ENCODE assay signal across 24 cellular contexts in the genomic region with DNA sequence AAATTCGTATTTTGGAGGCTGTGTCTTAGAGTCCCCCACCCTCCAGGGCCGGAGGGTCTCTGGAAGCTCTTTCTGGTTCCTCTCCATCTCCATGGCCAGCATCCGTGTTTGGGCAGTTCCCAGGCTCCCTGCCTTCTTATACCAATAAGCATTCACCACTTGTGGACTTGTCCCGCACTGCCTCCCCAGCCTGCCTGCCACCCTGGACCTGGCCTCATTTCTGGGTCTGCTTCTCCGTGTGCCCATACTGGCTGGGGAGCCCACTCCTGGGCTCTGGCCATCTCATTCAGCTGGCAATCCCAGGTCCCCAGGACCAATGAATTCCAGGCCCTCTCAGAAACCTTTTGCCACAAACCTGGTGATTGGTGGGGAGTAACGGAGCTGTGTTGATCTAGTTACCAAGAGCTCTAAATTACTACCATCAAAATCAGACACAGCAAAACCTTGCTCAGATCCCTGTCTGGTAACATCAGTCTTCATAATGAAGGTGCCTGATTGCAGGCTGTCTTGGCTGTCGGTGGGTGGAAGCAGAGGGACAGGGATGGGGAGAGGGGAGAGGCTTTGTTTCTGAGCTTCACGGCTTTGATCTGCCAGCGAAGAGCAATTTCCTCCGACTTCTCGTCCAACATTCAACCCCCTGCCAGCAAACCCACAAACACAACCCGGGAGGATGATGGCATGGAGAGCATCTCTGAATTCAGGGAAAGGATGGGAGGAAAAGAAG. TPM values are rescaled to one million over a fixed set of nuclear protein-coding genes. Genes with fewer than 3 reads are reported as not detected.
DNase-seq lines count a peak whose midpoint lies in the region; ATAC-seq, FAIRE-seq and TF ChIP-seq lines count a peak whose summit lies in the region.
"Had no signal": no experiment of that assay in that cellular context is flagged by ENCODE, and none has a peak within 500 bp of the region (broad histone marks: within the 10 kb centered on the region; RNA-seq: fewer than 3 reads in every experiment).

No MANE protein-coding gene starts in this region.

- no peaks in the 10 kb centered on the region for H3K9me2 ChIP-seq in OCI-LY7 (ENCODE audit: insufficient read depth, low read length)

- H3K4me2 ChIP-seq in OCI-LY7 (ENCODE audit: low read length): no peak overlapping the region
- no peak overlapping the region for H3K4me2 ChIP-seq in neural progenitor cell

- peak overlapping the region; percentile 57 for H3K4me3 Mint-ChIP-seq in neural progenitor cell
- H3K4me3 Mint-ChIP-seq in endodermal cell: no peak overlapping the region
- no peak overlapping the region for H3K4me3 Mint-ChIP-seq in CD8-positive, alpha-beta T cell

- H3K4me1 Mint-ChIP-seq in neural progenitor cell: peaks cover 11% of the 10 kb centered on the region
- no peaks in the 10 kb centered on the region for H3K4me1 Mint-ChIP-seq in endodermal cell
- H3K4me1 Mint-ChIP-seq in CD8-positive, alpha-beta T cell (ENCODE audit: low read depth): no peaks in the 10 kb centered on the region

- WGBS in endodermal cell (ENCODE audit: insufficient coverage in 1 of 2, insufficient read length in 1 of 2), 2 experiments: 58 to 70% methylated on average over 3 to 9 of the region's 12 CpGs

- H3K27me3 Mint-ChIP-seq in neural progenitor cell (ENCODE audit: insufficient read depth, low read depth): peaks cover 7% of the 10 kb centered on the region
- peaks cover 35% of the 10 kb centered on the region for H3K27me3 Mint-ChIP-seq in endodermal cell (ENCODE audit: insufficient read depth)
- peaks cover 24% of the 10 kb centered on the region for H3K27me3 Mint-ChIP-seq in CD8-positive, alpha-beta T cell (ENCODE audit: low read depth)

- no peak for FAIRE-seq in D721Med (lab: Jason Lieb, UNC)
- FAIRE-seq: GM19239, H54 had no signal

- BruUV-seq in OCI-LY7 (replicated peaks; lab: Mats Ljungman, UMichigan): no TSS peak

- TF ChIP-seq CTCF in D721Med (IDR thresholded peaks at IDR 0.05; ENCODE audit: insufficient read depth, missing control alignments) (peak; percentile 27), OCI-LY7 (conservative IDR thresholded peaks at IDR 0.05; ENCODE audit: low read length) (0 out of 2 replicates have a peak, but pooled peaks have one; percentile 15), neural progenitor cell (IDR thresholded peaks at IDR 0.05) (peak; percentile 18), endodermal cell (conservative IDR thresholded peaks at IDR 0.05) (no peak)
- TF ChIP-seq CTCF in CD8-positive, alpha-beta T cell (IDR thresholded peaks at IDR 0.05): no peak

- H3K9me3 Mint-ChIP-seq in neural progenitor cell (no peaks in the 10 kb centered on the region), endodermal cell (no peaks in the 10 kb centered on the region)
- no peaks in the 10 kb centered on the region for H3K9me3 Mint-ChIP-seq in CD8-positive, alpha-beta T cell

- H3K27ac ChIP-seq in OCI-LY7 (ENCODE audit: low read depth, low read length, poor library complexity, severe bottlenecking) (no peak overlapping the region), neural progenitor cell (no peak overlapping the region), endodermal cell (ENCODE audit: low read depth, low read length) (no peak overlapping the region)
- no peak overlapping the region for H3K27ac ChIP-seq in CD8-positive, alpha-beta T cell (ENCODE audit: low read depth, low read length)
- H3K27ac ChIP-seq: C4-2B, SJSA1 had no signal

- H3K36me3 Mint-ChIP-seq in neural progenitor cell (no peaks in the 10 kb centered on the region), endodermal cell (ENCODE audit: low read depth) (no peaks in the 10 kb centered on the region)
- H3K36me3 Mint-ChIP-seq in CD8-positive, alpha-beta T cell: no peaks in the 10 kb centered on the region

- H3K36me3 ChIP-seq in OCI-LY7 (ENCODE audit: insufficient read depth, low read length) (no peaks in the 10 kb centered on the region), neural progenitor cell (no peaks in the 10 kb centered on the region), endodermal cell (ENCODE audit: control insufficient read depth, insufficient read depth, low read length) (no peaks in the 10 kb centered on the region)
- no peaks in the 10 kb centered on the region for H3K36me3 ChIP-seq in CD8-positive, alpha-beta T cell (ENCODE audit: insufficient read depth, low read length)
- H3K36me3 ChIP-seq: SJSA1 had no signal

- intact Hi-C loops in OCI-LY7 (cut with micrococcal nuclease; ENCODE audit: unreplicated experiment): no loop called here
- intact Hi-C loops in CD8-positive, alpha-beta T cell (cut with DNase I, micrococcal nuclease): no loop called here

- H2AFZ ChIP-seq in OCI-LY7 (ENCODE audit: low read length) (no peak overlapping the region), neural progenitor cell (replicated peaks) (no peak overlapping the region)

- H3K27me3 ChIP-seq in neural progenitor cell: peaks cover 30% of the 10 kb centered on the region
- H3K27me3 ChIP-seq in endodermal cell (ENCODE audit: control insufficient read depth, insufficient read depth, low read length, poor library complexity, severe bottlenecking): peaks cover 17% of the 10 kb centered on the region
- H3K27me3 ChIP-seq in CD8-positive, alpha-beta T cell (ENCODE audit: insufficient read depth, low read length): no peaks in the 10 kb centered on the region

- H3K9ac ChIP-seq in neural progenitor cell: no peak overlapping the region
- H3K9ac ChIP-seq in endodermal cell (ENCODE audit: extremely low read depth, low read length, poor library complexity, severe bottlenecking): no peak overlapping the region

- POLR2A ChIA-PET in OCI-LY7 (lab: Charles Lee): interaction anchor here (0.6 kb wide), 1 partner anchor 224 kb away, joined by 4 read pairs; no protein-coding TSS in a partner anchor
- POLR2A ChIA-PET in CD8-positive, alpha-beta T cell (lab: Charles Lee): no interaction called here

- ATAC-seq in CD8-positive, alpha-beta T cell: no peak
- ATAC-seq in GM21390 (IDR thresholded peaks at IDR 0.05; ENCODE audit: unreplicated experiment): no peak
- ATAC-seq: Right ventricle myocardium inferior had no signal

- no peaks in the 10 kb centered on the region for H3F3A ChIP-seq in neural progenitor cell (ENCODE audit: low read depth)

- H3K79me2 ChIP-seq in OCI-LY7 (ENCODE audit: insufficient read depth, low read depth, low read length) (no peaks in the 10 kb centered on the region), neural progenitor cell (ENCODE audit: low read depth) (no peaks in the 10 kb centered on the region)

- H3K4me1 ChIP-seq in OCI-LY7 (ENCODE audit: insufficient read depth, low read length, poor library complexity, severe bottlenecking): no peaks in the 10 kb centered on the region
- peaks cover 11% of the 10 kb centered on the region for H3K4me1 ChIP-seq in neural progenitor cell
- H3K4me1 ChIP-seq in endodermal cell (ENCODE audit: control insufficient read depth, insufficient read depth, low read length): no peaks in the 10 kb centered on the region
- H3K4me1 ChIP-seq in CD8-positive, alpha-beta T cell (ENCODE audit: insufficient read depth, low read length): no peaks in the 10 kb centered on the region
- H3K4me1 ChIP-seq: SJSA1 had no signal

- H3K9me3 ChIP-seq in OCI-LY7 (ENCODE audit: low read length): no peaks in the 10 kb centered on the region
- no peaks in the 10 kb centered on the region for H3K9me3 ChIP-seq in neural progenitor cell (ENCODE audit: low read depth)
- H3K9me3 ChIP-seq in endodermal cell (ENCODE audit: control insufficient read depth, low read length): no peaks in the 10 kb centered on the region
- H3K9me3 ChIP-seq in CD8-positive, alpha-beta T cell (ENCODE audit: low read length): no peaks in the 10 kb centered on the region
- H3K9me3 ChIP-seq: SJSA1 had no signal

- CTCF ChIA-PET in OCI-LY7 (lab: Charles Lee; ENCODE audit: unreplicated experiment): no interaction called here
- CTCF ChIA-PET in CD8-positive, alpha-beta T cell (lab: Charles Lee): interaction anchor here (1.2 kb wide), 1 partner anchor 9 kb away, joined by 3 read pairs; no protein-coding TSS in a partner anchor

- H3K27ac Mint-ChIP-seq in neural progenitor cell (peak overlapping the region; percentile 25), endodermal cell (no peak overlapping the region)
- H3K27ac Mint-ChIP-seq in CD8-positive, alpha-beta T cell: no peak overlapping the region

- H4K20me1 ChIP-seq in OCI-LY7 (ENCODE audit: insufficient read depth, low read length) (no peaks in the 10 kb centered on the region), neural progenitor cell (ENCODE audit: low read depth) (no peaks in the 10 kb centered on the region)

- H3K4me3 ChIP-seq in OCI-LY7 (ENCODE audit: low read depth, low read length, poor library complexity, severe bottlenecking) (no peak overlapping the region), neural progenitor cell (no peak overlapping the region), endodermal cell (ENCODE audit: low read length) (no peak overlapping the region)
- no peak overlapping the region for H3K4me3 ChIP-seq in CD8-positive, alpha-beta T cell (ENCODE audit: low read depth, low read length)
- H3K4me3 ChIP-seq: SJSA1 had no signal

- peak; percentile 44 for DNase-seq in NCI-H82 (lab: John Stamatoyannopoulos, UW)
- DNase-seq in NCI-H82 treated with DMSO at 0.1 percent for 48 hours (lab: John Stamatoyannopoulos, UW; ENCODE audit: unreplicated experiment): no peak
- no peak for DNase-seq in D721Med (ENCODE audit: insufficient read length, low spot score)
- DNase-seq in OCI-LY7 (ENCODE audit: low spot score): no peak
- peak; percentile 35 for DNase-seq in neural progenitor cell (ENCODE audit: low spot score)
- DNase-seq in endodermal cell: no peak
- no peak for DNase-seq in CD8-positive, alpha-beta T cell
- DNase-seq: AML-193, EL, Kasumi-1, NCI-H1436, NCI-H2029 treated with DMSO at 0.1 percent for 48 hours, NCI-H2171, NCI-H446, NCI-H526 treated with DMSO at 0.1 percent for 48 hours, T-helper 1 cell had no signal

RNA-seq across cellular contexts. Expression of a gene that starts 27.7 kb away (rescaled TPM):
- total RNA-seq in OCI-LY7 (2014; rRNA removed; shearing (Covaris generic)): not detected in 2 replicates
- not detected in 2 replicates for total RNA-seq in OCI-LY7 (2022)
- 2.9 and 3.4 TPM in 2 replicates for total RNA-seq in neural progenitor cell (ENCODE audit: low replicate concordance)
- 1 to 10 TPM in 1 of 2 donors, under 1 TPM in 1; 0.81 to 1.8 TPM for total RNA-seq in endodermal cell
- polyA plus RNA-seq in endodermal cell (2013, experiment 1 of 2): 2.8 TPM
- polyA plus RNA-seq in endodermal cell (2013, experiment 2 of 2): 0.54 TPM
- total RNA-seq in CD8-positive, alpha-beta T cell: not detected
- total RNA-seq: MCF 10A, Right ventricle myocardium inferior, SJSA1 had no signal
- polyA plus RNA-seq: AG04450 had no signal

Comparison
In these comparisons a context has a peak if more than half of its experiments do, and no peak if none do; other contexts are left out.
1. DNase-seq: peak in NCI-H82 (single experiment) and neural progenitor cell (single experiment); none in NCI-H82 treated with DMSO at 0.1 percent for 48 hours (single experiment), D721Med (single experiment), OCI-LY7 (single experiment), endodermal cell (single experiment) and CD8-positive, alpha-beta T cell (0 of 7).
2. CTCF ChIP-seq: peak in D721Med (single experiment), OCI-LY7 (single experiment) and neural progenitor cell (single experiment); none in endodermal cell (single experiment) and CD8-positive, alpha-beta T cell (single experiment).